16 cellular contexts compared by ENCODE assay signal in genomic region chr1:38125016-38125415, GRCh38.
DNase-seq lines count a peak whose midpoint lies in the region; ATAC-seq, FAIRE-seq and TF ChIP-seq lines count a peak whose summit lies in the region.
"Had no signal": no experiment of that assay in that cellular context is flagged by ENCODE, and none has a peak within 500 bp of the region (broad histone marks: within the 10 kb centered on the region; RNA-seq: fewer than 3 reads in every experiment).

No MANE protein-coding gene starts in this region.

- no peak for TF ChIP-seq POLR2A in sigmoid colon (IDR thresholded peaks at IDR 0.05)

- H3K4me3 ChIP-seq in H7 (ENCODE audit: insufficient read depth, low read depth, low read length) (no peak overlapping the region), bronchial epithelial cell (ENCODE audit: low read depth, low read length) (no peak overlapping the region), sigmoid colon (no peak overlapping the region)
- H3K4me3 ChIP-seq: BLaER1 treated with 17β-estradiol and CSF1 and Interleukin-3, amounts not matched to agents 10 nM and 100 nM had no signal

- no peak for FAIRE-seq in bronchial epithelial cell (lab: Jason Lieb, UNC)
- FAIRE-seq: GM18507 had no signal

- WGBS in sigmoid colon, 2 donors = 89 to 91% methylated on average over 5 of the region's 5 CpGs

- H3K27ac ChIP-seq in sigmoid colon = no peak overlapping the region
- H3K27ac ChIP-seq: BLaER1 treated with 17β-estradiol and CSF1 and Interleukin-3, amounts not matched to agents 10 nM and 100 nM had no signal

- H3K9me3 ChIP-seq in sigmoid colon = no peaks in the 10 kb centered on the region
- H3K9me3 ChIP-seq: BLaER1 treated with 17β-estradiol and CSF1 and Interleukin-3, amounts not matched to agents 10 nM and 100 nM had no signal

- DNase-seq in H7 (peak; percentile 42), bronchial epithelial cell (ENCODE audit: low read depth) (peak; percentile 69), sigmoid colon (peak; percentile 33), NCI-H69 (lab: John Stamatoyannopoulos, UW) (no peak), NOMO-1 (lab: John Stamatoyannopoulos, UW; ENCODE audit: unreplicated experiment in 2 of 2) (no peak), NCI-H146 (lab: John Stamatoyannopoulos, UW) (no peak)
- DNase-seq: ACHN; Calu3; CD4-positive, alpha-beta T cell; DMS 273 treated with DMSO at 0.1 percent for 48 hours; GOT3 had no signal

- ATAC-seq in esophagus mucosa (peak; percentile 20), GM21529 (IDR thresholded peaks at IDR 0.05; ENCODE audit: unreplicated experiment) (no peak)
- ATAC-seq: HCT116 had no signal

- no peaks in the 10 kb centered on the region for H3K36me3 ChIP-seq in H7 (replicated peaks; ENCODE audit: control insufficient read depth, insufficient read depth, low read length)
- H3K36me3 ChIP-seq in bronchial epithelial cell (ENCODE audit: control insufficient read depth, insufficient read depth, low read length) = no peaks in the 10 kb centered on the region
- no peaks in the 10 kb centered on the region for H3K36me3 ChIP-seq in sigmoid colon
- H3K36me3 ChIP-seq: BLaER1 treated with 17β-estradiol and CSF1 and Interleukin-3, amounts not matched to agents 10 nM and 100 nM had no signal

- TF ChIP-seq EP300 in sigmoid colon (IDR thresholded peaks at IDR 0.05) = no peak

- H3K4me1 ChIP-seq in sigmoid colon = no peaks in the 10 kb centered on the region
- H3K4me1 ChIP-seq: BLaER1 treated with 17β-estradiol and CSF1 and Interleukin-3, amounts not matched to agents 10 nM and 100 nM had no signal

- no peak for TF ChIP-seq CTCF in bronchial epithelial cell (IDR thresholded peaks at IDR 0.05; ENCODE audit: insufficient read depth, low read length, severe bottlenecking)
- TF ChIP-seq CTCF in sigmoid colon (IDR thresholded peaks at IDR 0.05) = no peak

- H3K27me3 ChIP-seq in H7 (ENCODE audit: control insufficient read depth, insufficient read depth, low read length) (no peaks in the 10 kb centered on the region; the same call in 1 of the 2 replicates), bronchial epithelial cell (ENCODE audit: control insufficient read depth, insufficient read depth, low read length) (no peaks in the 10 kb centered on the region), sigmoid colon (no peaks in the 10 kb centered on the region)
- H3K27me3 ChIP-seq: BLaER1 treated with 17β-estradiol and CSF1 and Interleukin-3, amounts not matched to agents 10 nM and 100 nM had no signal

- intact Hi-C loops in sigmoid colon (cut with DNase I) = no loop called here

Comparison
In these comparisons a context has a peak if more than half of its experiments do, and no peak if none do; other contexts are left out.
1. DNase-seq: peak in H7 (single experiment), bronchial epithelial cell (single experiment) and sigmoid colon (single experiment); none in NCI-H69 (single experiment), NOMO-1 (0 of 2) and NCI-H146 (single experiment).